Comparison of ENCODE assay signal across 11 cellular contexts in the genomic region with DNA sequence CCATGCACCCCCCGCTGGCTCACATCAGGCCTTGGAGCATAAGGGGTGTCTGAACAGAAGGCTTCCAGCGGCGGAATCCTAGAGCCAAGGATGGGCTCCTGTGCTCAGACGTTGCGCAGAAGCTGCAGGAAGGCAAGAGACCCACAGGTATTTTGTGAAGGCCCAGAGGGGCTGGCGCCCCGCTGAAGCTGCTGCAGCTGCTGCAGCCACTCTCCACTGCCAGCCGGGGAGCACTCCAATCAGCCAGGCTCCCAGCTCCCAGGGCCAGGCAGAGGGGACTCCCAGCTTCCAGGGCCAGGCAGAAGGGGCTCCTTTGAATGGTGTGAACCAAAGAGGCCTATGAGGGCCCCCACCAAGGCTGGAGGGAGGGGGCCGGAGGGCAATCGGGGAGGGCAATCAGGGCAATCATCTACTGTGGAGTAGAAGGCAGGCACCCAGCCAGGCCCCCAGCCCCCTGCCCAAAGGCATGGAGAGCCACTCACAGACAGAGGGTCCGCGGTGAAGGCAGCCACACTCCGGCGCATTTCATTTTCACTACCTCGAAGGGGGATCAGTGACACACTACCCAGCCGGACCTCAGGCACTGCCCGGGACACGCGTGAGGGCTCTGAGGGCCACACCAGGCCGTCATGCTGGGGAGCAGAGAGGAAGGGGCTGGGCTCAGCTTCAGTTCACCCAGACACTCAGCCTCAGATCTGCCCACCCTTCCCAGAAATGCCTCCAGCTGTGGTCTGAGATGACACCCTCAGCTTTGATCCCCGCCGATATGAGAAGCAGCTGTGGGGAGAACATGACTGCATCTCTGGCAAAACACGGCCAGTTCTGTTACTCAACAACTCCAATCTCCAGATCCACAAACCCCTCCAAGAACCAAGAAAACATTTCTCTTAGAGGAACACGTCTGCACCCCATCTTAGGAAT. TPM values are rescaled to one million over a fixed set of nuclear protein-coding genes. Genes with fewer than 3 reads are reported as not detected.
DNase-seq lines count a peak whose midpoint lies in the region; ATAC-seq and TF ChIP-seq lines count a peak whose summit lies in the region.
"Had no signal": no experiment of that assay in that cellular context is flagged by ENCODE, and none has a peak within 500 bp of the region (broad histone marks: within the 10 kb centered on the region; RNA-seq: fewer than 3 reads in every experiment).

No MANE protein-coding gene starts in this region.

- WGBS in lung, 2 donors, result 78 to 87% methylated on average over 24 of the region's 24 CpGs

- no peaks in the 10 kb centered on the region for H3K9me3 Mint-ChIP-seq in T-helper 1 cell treated with Interleukin-12 subunit alpha and Interleukin-12 subunit beta and Interleukin-4 antibody, amounts not matched to agents 30 μg/mL and 1 μg/mL, for 36 hours
- no peaks in the 10 kb centered on the region for H3K9me3 Mint-ChIP-seq in activated naive CD8-positive, alpha-beta T cell treated with anti-CD3 and anti-CD28 coated beads for 36 hours
- H3K9me3 Mint-ChIP-seq: HFFc6 had no signal

- peak overlapping the region; percentile 58 for H3K27ac Mint-ChIP-seq in T-helper 1 cell treated with Interleukin-12 subunit alpha and Interleukin-12 subunit beta and Interleukin-4 antibody, amounts not matched to agents 30 μg/mL and 1 μg/mL, for 36 hours
- peak overlapping the region; percentile 77 for H3K27ac Mint-ChIP-seq in activated naive CD8-positive, alpha-beta T cell treated with anti-CD3 and anti-CD28 coated beads for 36 hours
- H3K27ac Mint-ChIP-seq: HFFc6 had no signal

- peaks cover 33% of the 10 kb centered on the region for H3K36me3 Mint-ChIP-seq in T-helper 1 cell treated with Interleukin-12 subunit alpha and Interleukin-12 subunit beta and Interleukin-4 antibody, amounts not matched to agents 30 μg/mL and 1 μg/mL, for 36 hours (ENCODE audit: low read depth)
- H3K36me3 Mint-ChIP-seq in activated naive CD8-positive, alpha-beta T cell treated with anti-CD3 and anti-CD28 coated beads for 36 hours, result peaks cover 4% of the 10 kb centered on the region

- H3K4me3 Mint-ChIP-seq in T-helper 1 cell treated with Interleukin-12 subunit alpha and Interleukin-12 subunit beta and Interleukin-4 antibody, amounts not matched to agents 30 μg/mL and 1 μg/mL, for 36 hours, result peak overlapping the region; percentile 43
- H3K4me3 Mint-ChIP-seq in activated naive CD8-positive, alpha-beta T cell treated with anti-CD3 and anti-CD28 coated beads for 36 hours, result no peak overlapping the region
- H3K4me3 Mint-ChIP-seq: HFFc6 had no signal

- no peak overlapping the region for H3K4me3 ChIP-seq in lung
- H3K4me3 ChIP-seq: SJSA1 had no signal

- H3K9me3 ChIP-seq in lung (ENCODE audit: control insufficient read depth in 2 of 2, insufficient read depth in 1 of 2, low read length in 1 of 2), result no peaks in the 10 kb centered on the region
- H3K9me3 ChIP-seq: SJSA1 had no signal

- no peaks in the 10 kb centered on the region for H3K27me3 ChIP-seq in lung (ENCODE audit: control insufficient read depth, insufficient read depth)
- H3K27me3 ChIP-seq: SJSA1 had no signal

- no peaks in the 10 kb centered on the region for H3K4me1 ChIP-seq in lung (ENCODE audit: control insufficient read depth in 2 of 2, insufficient read depth in 2 of 2, low read length in 2 of 2)
- H3K4me1 ChIP-seq: SJSA1 had no signal

- no peak for ATAC-seq in lung (ENCODE audit: insufficient read depth, low FRiP score)
- no peak for ATAC-seq in GM18520 (IDR thresholded peaks at IDR 0.05; ENCODE audit: unreplicated experiment)
- no peak for ATAC-seq in HG03439 (IDR thresholded peaks at IDR 0.05; ENCODE audit: unreplicated experiment)
- ATAC-seq in GM18505 (IDR thresholded peaks at IDR 0.05; ENCODE audit: unreplicated experiment), result no peak

- no peak for TF ChIP-seq POLR2A in GM18505 (IDR thresholded peaks at IDR 0.05; ENCODE audit: borderline replicate concordance, extremely low read depth, insufficient read depth, insufficient read length)

- peaks cover 46% of the 10 kb centered on the region for H3K4me1 Mint-ChIP-seq in T-helper 1 cell treated with Interleukin-12 subunit alpha and Interleukin-12 subunit beta and Interleukin-4 antibody, amounts not matched to agents 30 μg/mL and 1 μg/mL, for 36 hours (ENCODE audit: low read depth)
- H3K4me1 Mint-ChIP-seq in activated naive CD8-positive, alpha-beta T cell treated with anti-CD3 and anti-CD28 coated beads for 36 hours, result peaks cover 19% of the 10 kb centered on the region

- peak overlapping the region; percentile 1 to 24 for H3K27ac ChIP-seq in lung (ENCODE audit: low read depth in 1 of 2, low read length in 1 of 2)
- H3K27ac ChIP-seq: SJSA1 had no signal

- peak; percentile 78 for DNase-seq in activated naive CD8-positive, alpha-beta T cell treated with anti-CD3 and anti-CD28 coated beads for 36 hours
- DNase-seq in lung (ENCODE audit: low spot score) (no peak), NCI-H510A (lab: John Stamatoyannopoulos, UW) (no peak)
- DNase-seq in stimulated activated CD8-positive, alpha-beta memory T cell treated with anti-CD3 and anti-CD28 coated beads, Interleukin-7, amount 100 ng/mL, for 24 hours (ENCODE audit: low read depth), result peak; percentile 19
- DNase-seq: effector CD4-positive, alpha-beta T cell; HFFc6 had no signal

- no peaks in the 10 kb centered on the region for H3K27me3 Mint-ChIP-seq in T-helper 1 cell treated with Interleukin-12 subunit alpha and Interleukin-12 subunit beta and Interleukin-4 antibody, amounts not matched to agents 30 μg/mL and 1 μg/mL, for 36 hours (ENCODE audit: low read depth)
- H3K27me3 Mint-ChIP-seq in activated naive CD8-positive, alpha-beta T cell treated with anti-CD3 and anti-CD28 coated beads for 36 hours, result no peaks in the 10 kb centered on the region

- peaks cover 0 to 58% of the 10 kb centered on the region in 2 donors for H3K36me3 ChIP-seq in lung (ENCODE audit: control insufficient read depth in 2 of 2, insufficient read depth in 2 of 2, low read length in 2 of 2)

- no peak for TF ChIP-seq CTCF in lung (IDR thresholded peaks at IDR 0.05; ENCODE audit: control extremely low read depth, extremely low read depth)

RNA-seq across cellular contexts. Expression of a gene that starts 11.6 kb away (rescaled TPM):
- total RNA-seq in activated naive CD8-positive, alpha-beta T cell treated with anti-CD3 and anti-CD28 coated beads for 36 hours, result under 1 TPM; 0.37 to 0.42 TPM
- 10 to 100 TPM; 16.7 to 20.5 TPM for total RNA-seq in lung
- 1 to 10 TPM; 7.7 to 8.7 TPM for polyA plus RNA-seq in lung
- total RNA-seq: SJSA1 had no signal

Comparison
In these comparisons a context has a peak if more than half of its experiments do, and no peak if none do; other contexts are left out.
1. DNase-seq: peak in activated naive CD8-positive, alpha-beta T cell treated with anti-CD3 and anti-CD28 coated beads for 36 hours (single experiment) and stimulated activated CD8-positive, alpha-beta memory T cell treated with anti-CD3 and anti-CD28 coated beads, Interleukin-7, amount 100 ng/mL, for 24 hours (single experiment); none in lung (single experiment) and NCI-H510A (single experiment).
2. RNA of a gene that starts 11.6 kb away (total RNA-seq): 16.7 to 20.5 TPM in lung; 0.37 to 0.42 TPM in activated naive CD8-positive, alpha-beta T cell treated with anti-CD3 and anti-CD28 coated beads for 36 hours; every median in the first group is over 10 times any median in the second.